In the genomic region with DNA sequence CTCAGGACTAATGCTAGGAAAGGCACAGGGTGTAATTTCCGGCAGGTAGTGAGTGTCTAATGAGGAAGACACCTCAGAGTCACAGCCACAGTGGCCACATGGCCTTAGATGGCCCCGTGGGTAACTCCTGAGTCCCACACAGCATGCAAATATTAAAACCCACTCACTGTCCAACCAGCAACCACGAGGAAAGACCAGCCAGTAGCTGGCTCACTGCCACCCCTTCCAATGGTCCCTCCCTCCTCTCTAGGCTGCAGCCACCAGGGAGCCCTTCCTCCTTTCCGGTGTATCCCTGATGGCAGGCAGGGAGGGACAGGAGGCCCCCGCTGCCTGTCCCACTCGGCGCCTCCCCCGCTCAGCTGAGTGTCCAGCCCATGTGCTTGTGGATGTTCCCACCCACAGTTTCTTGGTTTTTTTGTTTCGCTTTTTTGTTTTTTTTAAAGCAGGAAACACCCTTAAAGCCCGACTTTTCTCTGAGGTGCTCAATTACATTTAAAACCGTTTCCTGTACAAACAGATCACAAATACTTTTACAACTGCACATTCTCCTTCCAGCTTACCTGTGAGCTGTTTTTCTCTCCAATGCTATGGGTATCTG, we compare ENCODE assay signal across 8 cellular contexts. TPM values are rescaled to one million over a fixed set of nuclear protein-coding genes. Genes with fewer than 3 reads are reported as not detected.
DNase-seq lines count a peak whose midpoint lies in the region; ATAC-seq lines count a peak whose summit lies in the region.

No MANE protein-coding gene starts in this region.

- no peaks in the 10 kb centered on the region for H3K27me3 Mint-ChIP-seq in stimulated activated naive CD8-positive, alpha-beta T cell treated with anti-CD3 and anti-CD28 coated beads, Interleukin-15, Interleukin-2, amounts not matched to agents 100 ng/mL and 50 ng/mL, for 24 hours

- no peaks in the 10 kb centered on the region for H3K27me3 ChIP-seq in MG63

- H3K4me1 Mint-ChIP-seq in stimulated activated naive CD8-positive, alpha-beta T cell treated with anti-CD3 and anti-CD28 coated beads, Interleukin-15, Interleukin-2, amounts not matched to agents 100 ng/mL and 50 ng/mL, for 24 hours (ENCODE audit: low read depth): peaks cover 57% of the 10 kb centered on the region

- peaks cover 71% of the 10 kb centered on the region for H3K36me3 Mint-ChIP-seq in stimulated activated naive CD8-positive, alpha-beta T cell treated with anti-CD3 and anti-CD28 coated beads, Interleukin-15, Interleukin-2, amounts not matched to agents 100 ng/mL and 50 ng/mL, for 24 hours (ENCODE audit: low read depth)

- H3K36me3 ChIP-seq in MG63: peaks cover 59% of the 10 kb centered on the region

- H3K4me3 Mint-ChIP-seq in stimulated activated naive CD8-positive, alpha-beta T cell treated with anti-CD3 and anti-CD28 coated beads, Interleukin-15, Interleukin-2, amounts not matched to agents 100 ng/mL and 50 ng/mL, for 24 hours: peak overlapping the region; percentile 70

- DNase-seq in DMS 273 (lab: John Stamatoyannopoulos, UW; ENCODE audit: unreplicated experiment) (peak; percentile 8), DMS 273 treated with DMSO at 0.1 percent for 48 hours (lab: John Stamatoyannopoulos, UW) (no peak), left ventricle myocardium superior (peak; percentile 86), MG63 (no peak)
- peak; percentile 40 for DNase-seq in activated T-cell treated with anti-CD3 and anti-CD28 coated beads, Interleukin-2, amount 50 U/mL, for 1 hour

- ATAC-seq in left ventricle myocardium superior: peak; percentile 78
- no peak for ATAC-seq in GM21786 (IDR thresholded peaks at IDR 0.05; ENCODE audit: unreplicated experiment)
- no peak for ATAC-seq in HG03196 (IDR thresholded peaks at IDR 0.05; ENCODE audit: unreplicated experiment)

- peak overlapping the region; percentile 88 for H3K27ac Mint-ChIP-seq in stimulated activated naive CD8-positive, alpha-beta T cell treated with anti-CD3 and anti-CD28 coated beads, Interleukin-15, Interleukin-2, amounts not matched to agents 100 ng/mL and 50 ng/mL, for 24 hours

- H3K9me3 Mint-ChIP-seq in stimulated activated naive CD8-positive, alpha-beta T cell treated with anti-CD3 and anti-CD28 coated beads, Interleukin-15, Interleukin-2, amounts not matched to agents 100 ng/mL and 50 ng/mL, for 24 hours: no peaks in the 10 kb centered on the region

- intact Hi-C loops in left ventricle myocardium superior (cut with micrococcal nuclease): no loop called here

- no peaks in the 10 kb centered on the region for H3K9me3 ChIP-seq in MG63

- H3K4me3 ChIP-seq in MG63: no peak overlapping the region

RNA-seq across cellular contexts. Expression of gene BNIP3, which starts 9.2 kb away (rescaled TPM):
- total RNA-seq in left ventricle myocardium superior: 142 TPM
- total RNA-seq in MG63 (2014; rRNA removed; shearing (Covaris generic); ENCODE audit: low replicate concordance): 93.6 and 107 TPM in 2 replicates

Comparison
In these comparisons a context has a peak if more than half of its experiments do, and no peak if none do; other contexts are left out.
1. DNase-seq: peak in DMS 273 (single experiment), activated T-cell treated with anti-CD3 and anti-CD28 coated beads, Interleukin-2, amount 50 U/mL, for 1 hour (single experiment) and left ventricle myocardium superior (single experiment); none in DMS 273 treated with DMSO at 0.1 percent for 48 hours (single experiment) and MG63 (single experiment).